In genomic region chr5:116681334-116682013, GRCh38 we compare ENCODE assay signal across 10 cellular contexts.
DNase-seq lines count a peak whose midpoint lies in the region; ATAC-seq, FAIRE-seq and TF ChIP-seq lines count a peak whose summit lies in the region.
"Had no signal": no experiment of that assay in that cellular context is flagged by ENCODE, and none has a peak within 500 bp of the region (broad histone marks: within the 10 kb centered on the region; RNA-seq: fewer than 3 reads in every experiment).

No MANE protein-coding gene starts in this region.

- no peaks in the 10 kb centered on the region for H3K9me3 ChIP-seq in OCI-LY3 (ENCODE audit: insufficient read depth, low read length)
- H3K9me3 ChIP-seq: left lung had no signal

- FAIRE-seq in GM12892 (lab: Jason Lieb, UNC): peak; percentile 94

- H2AFZ ChIP-seq in OCI-LY3 (ENCODE audit: low read depth, low read length): 0 out of 2 replicates have a peak overlapping the region, but pooled peaks have one; percentile 46

- peak; percentile 97 for ATAC-seq in GM19452 (IDR thresholded peaks at IDR 0.05; ENCODE audit: unreplicated experiment)
- peak; percentile 99 for ATAC-seq in HG02938 (IDR thresholded peaks at IDR 0.05; ENCODE audit: unreplicated experiment)
- ATAC-seq: left lung had no signal

- H3K79me2 ChIP-seq in OCI-LY3 (ENCODE audit: low read length): no peaks in the 10 kb centered on the region

- DNase-seq in GM12892 (ENCODE audit: insufficient read length): peak; percentile 19
- no peak for DNase-seq in NOMO-1 (lab: John Stamatoyannopoulos, UW; ENCODE audit: unreplicated experiment in 2 of 2)
- no peak for DNase-seq in activated T-cell treated with anti-CD3 and anti-CD28 coated beads for 4 hours
- no peak for DNase-seq in NCI-H1694 treated with DMSO at 0.1 percent for 48 hours (lab: John Stamatoyannopoulos, UW)
- no peak for DNase-seq in NCI-H1436 treated with DMSO at 0.1 percent for 48 hours (lab: John Stamatoyannopoulos, UW)
- DNase-seq: left lung had no signal

- no peaks in the 10 kb centered on the region for H4K20me1 ChIP-seq in OCI-LY3 (ENCODE audit: insufficient read depth, low read length)

- no peak for TF ChIP-seq POLR2A in GM12892 (IDR thresholded peaks at IDR 0.05; ENCODE audit: low read depth, low read length)

- H3K27ac ChIP-seq in OCI-LY3 (ENCODE audit: low read length): peak overlapping the region; percentile 93
- H3K27ac ChIP-seq: left lung had no signal

- peak overlapping the region; percentile 60 for H3K9ac ChIP-seq in OCI-LY3 (ENCODE audit: low read length)

- H3K4me2 ChIP-seq in OCI-LY3 (ENCODE audit: low read length): peak overlapping the region; percentile 64

- H3K36me3 ChIP-seq in OCI-LY3 (replicated peaks; ENCODE audit: low read depth, low read length): no peaks in the 10 kb centered on the region
- H3K36me3 ChIP-seq: left lung had no signal

- peaks cover 28% of the 10 kb centered on the region for H3K4me1 ChIP-seq in OCI-LY3 (ENCODE audit: low read length)
- H3K4me1 ChIP-seq: left lung had no signal

- peak overlapping the region; percentile 39 for H3K4me3 ChIP-seq in OCI-LY3 (ENCODE audit: low read length)
- H3K4me3 ChIP-seq: left lung, skin epidermis had no signal

- H3K27me3 ChIP-seq in OCI-LY3 (ENCODE audit: low read depth, low read length): no peaks in the 10 kb centered on the region
- H3K27me3 ChIP-seq: left lung had no signal

- no peak for TF ChIP-seq CTCF in OCI-LY3 (IDR thresholded peaks at IDR 0.05; ENCODE audit: low read depth, low read length)
